In genomic region chr1:96782861-96783260, GRCh38 we compare ENCODE assay signal across 17 cellular contexts.
DNase-seq lines count a peak whose midpoint lies in the region; ATAC-seq and TF ChIP-seq lines count a peak whose summit lies in the region.
"Had no signal": no experiment of that assay in that cellular context is flagged by ENCODE, and none has a peak within 500 bp of the region (broad histone marks: within the 10 kb centered on the region; RNA-seq: fewer than 3 reads in every experiment).

No MANE protein-coding gene starts in this region.

- in situ Hi-C loops in IMR-90 (cut with MboI; ENCODE audit: low sequenced_read_pairs), result no loop called here

- no peak overlapping the region for H3K27ac ChIP-seq in IMR-90 (ENCODE audit: insufficient read depth, low read length)

- H3K27me3 ChIP-seq in IMR-90 (ENCODE audit: control insufficient read depth, insufficient read depth, low read length), result no peaks in the 10 kb centered on the region
- H3K27me3 ChIP-seq: BE2C had no signal

- H3K27me3 Mint-ChIP-seq in mesothelial cell of epicardium (ENCODE audit: low read depth), result no peaks in the 10 kb centered on the region
- H3K27me3 Mint-ChIP-seq: CD4-positive, alpha-beta memory T cell had no signal

- H2BK5ac ChIP-seq in IMR-90 (ENCODE audit: low read depth, low read length, poor library complexity, severe bottlenecking), result no peak overlapping the region

- no peak overlapping the region for H3K14ac ChIP-seq in IMR-90 (replicated peaks; ENCODE audit: low read depth, low read length)

- no peak for TF ChIP-seq RAD21 in IMR-90 (IDR thresholded peaks at IDR 0.05; ENCODE audit: low read length)

- no peak overlapping the region for H3K4me2 ChIP-seq in IMR-90 (ENCODE audit: low read depth, low read length)

- CTCF ChIA-PET in IMR-90 (lab: Yijun Ruan, JAX), result no interaction called here

- no peak overlapping the region for H2AK5ac ChIP-seq in IMR-90 (ENCODE audit: low read depth, low read length)

- H2AK9ac ChIP-seq in IMR-90 (replicated peaks; ENCODE audit: low read depth, low read length, poor library complexity), result no peak overlapping the region

- no peak overlapping the region for H2BK20ac ChIP-seq in IMR-90 (ENCODE audit: low read depth, low read length)

- TF ChIP-seq CTCF in IMR-90 (conservative IDR thresholded peaks at IDR 0.05; ENCODE audit: low read depth, low read length) (no peak), mesothelial cell of epicardium (IDR thresholded peaks at IDR 0.05; ENCODE audit: unreplicated experiment) (no peak), lower leg skin (IDR thresholded peaks at IDR 0.05) (no peak)

- no peaks in the 10 kb centered on the region for H3K9me1 ChIP-seq in IMR-90 (ENCODE audit: insufficient read depth, low read length)

- peak; percentile 54 for ATAC-seq in IMR-90 (ENCODE audit: low read depth)
- ATAC-seq: HepG2 had no signal

- H3K36me3 Mint-ChIP-seq in mesothelial cell of epicardium, result peaks cover 38% of the 10 kb centered on the region

- H3K4ac ChIP-seq in IMR-90 (ENCODE audit: low read depth, low read length), result no peak overlapping the region

- peaks cover 13% of the 10 kb centered on the region for H3K36me3 ChIP-seq in IMR-90 (ENCODE audit: control insufficient read depth, insufficient read depth, low read length)

- no peaks in the 10 kb centered on the region for H3K9me3 Mint-ChIP-seq in mesothelial cell of epicardium
- H3K9me3 Mint-ChIP-seq: CD4-positive, alpha-beta memory T cell had no signal

- no peaks in the 10 kb centered on the region for H3K4me1 Mint-ChIP-seq in mesothelial cell of epicardium
- H3K4me1 Mint-ChIP-seq: CD4-positive, alpha-beta memory T cell had no signal

- H4K91ac ChIP-seq in IMR-90 (ENCODE audit: insufficient read depth, low read depth, low read length), result no peak overlapping the region

- TF ChIP-seq POLR2A in IMR-90 (IDR thresholded peaks at IDR 0.05; ENCODE audit: low read depth, low read length) (no peak), lower leg skin (IDR thresholded peaks at IDR 0.05) (no peak)

- H2AFZ ChIP-seq in IMR-90 (replicated peaks; ENCODE audit: low read length, poor library complexity), result no peak overlapping the region

- no peak overlapping the region for H3K23ac ChIP-seq in IMR-90 (ENCODE audit: low read depth, low read length)

- dilution Hi-C loops in IMR-90 (cut with HindIII; ENCODE audit: low sequenced_read_pairs, unreplicated experiment), result no loop called here

- no peak overlapping the region for H3K9ac ChIP-seq in IMR-90 (ENCODE audit: low read depth, low read length)

- no peaks in the 10 kb centered on the region for H4K20me1 ChIP-seq in IMR-90 (ENCODE audit: insufficient read depth, low read length)

- H4K5ac ChIP-seq in IMR-90 (ENCODE audit: low read depth, low read length), result no peak overlapping the region

- no peak overlapping the region for H3K56ac ChIP-seq in IMR-90 (ENCODE audit: extremely low read depth, insufficient read depth, low read length)

- no peak overlapping the region for H3K18ac ChIP-seq in IMR-90 (ENCODE audit: low read depth, low read length)

- intact Hi-C loops in IMR-90 (cut with micrococcal nuclease), result no loop called here
- intact Hi-C loops in lower leg skin (cut with DNase I; ENCODE audit: low total_unique reads), result no loop called here

- no peak overlapping the region for H4K8ac ChIP-seq in IMR-90 (ENCODE audit: low read depth in 2 of 2, low read length in 2 of 2)

- no peak overlapping the region for H3K4me3 Mint-ChIP-seq in mesothelial cell of epicardium
- H3K4me3 Mint-ChIP-seq: CD4-positive, alpha-beta memory T cell had no signal

- H3K4me3 ChIP-seq in IMR-90 (ENCODE audit: insufficient read depth, low read depth, low read length), result no peak overlapping the region
- H3K4me3 ChIP-seq in lower leg skin (ENCODE audit: low read depth, poor library complexity, severe bottlenecking), result no peak overlapping the region

- peaks cover 5 to 10% of the 10 kb centered on the region in 2 experiments; a peak in 3 of 4 replicates for H3K79me1 ChIP-seq in IMR-90 (ENCODE audit: low read depth in 1 of 2, low read length in 2 of 2)

- H2BK120ac ChIP-seq in IMR-90 (ENCODE audit: low read depth, low read length), result no peak overlapping the region

- H3K27ac Mint-ChIP-seq in mesothelial cell of epicardium, result peak overlapping the region; percentile 15

- DNase-seq in AG20443 (ENCODE audit: low spot score) (peak; percentile 8), IMR-90 (peak; percentile 52), dedifferentiated amniotic fluid mesenchymal stem cell (ENCODE audit: extremely low spot score) (peak; percentile 19), mesothelial cell of epicardium (ENCODE audit: low spot score in 2 of 2, unreplicated experiment in 2 of 2) (no peak), cerebellar nuclear complex (lab: John Stamatoyannopoulos, UW) (no peak), lower leg skin (ENCODE audit: low spot score in 2 of 2) (no peak), DMS114 treated with DMSO at 0.1 percent for 48 hours (lab: John Stamatoyannopoulos, UW; ENCODE audit: unreplicated experiment) (no peak)
- DNase-seq in stimulated activated naive CD4-positive, alpha-beta T cell treated with Interleukin-2 at 50 U/mL for 16 hours (lab: John Stamatoyannopoulos, UW), result no peak
- DNase-seq: BE2C; CD4-positive, alpha-beta memory T cell; H7; MM.1S; NCI-H1930; NCI-H2171; NCI-H510A; SHP77 had no signal

- POLR2A ChIA-PET in IMR-90 (lab: Charles Lee; ENCODE audit: unreplicated experiment), result interaction anchor here (0.6 kb wide), 1 partner anchor 100 kb away, joined by 5 read pairs; no protein-coding TSS in a partner anchor

- no peaks in the 10 kb centered on the region for H3K4me1 ChIP-seq in IMR-90 (ENCODE audit: control insufficient read depth, insufficient read depth, low read length)
- H3K4me1 ChIP-seq: BE2C had no signal

- no peak overlapping the region for H2BK15ac ChIP-seq in IMR-90 (ENCODE audit: low read depth, low read length)

- BruUV-seq in IMR-90 (replicated peaks; lab: Mats Ljungman, UMichigan), result no TSS peak

- H3K9me3 ChIP-seq in IMR-90 (ENCODE audit: control insufficient read depth, insufficient read depth, low read length), result no peaks in the 10 kb centered on the region
- H3K9me3 ChIP-seq: BE2C had no signal

TF ChIP-seq in IMR-90, 13 proteins besides CTCF, POLR2A, EP300 and RAD21:
- no peak for TF ChIP-seq ELK1 (IDR thresholded peaks at IDR 0.05; ENCODE audit: borderline replicate concordance, low read depth, low read length)
- no peak for TF ChIP-seq CEBPB (IDR thresholded peaks at IDR 0.05; ENCODE audit: low read depth, low read length)
- TF ChIP-seq USF2 (IDR thresholded peaks at IDR 0.05; ENCODE audit: low read depth, low read length), result no peak
- TF ChIP-seq BHLHE40 (IDR thresholded peaks at IDR 0.05; ENCODE audit: low read depth, low read length), result no peak
- TF ChIP-seq RFX5 (IDR thresholded peaks at IDR 0.05; ENCODE audit: low read depth, low read length), result no peak
- no peak for TF ChIP-seq MAFK (IDR thresholded peaks at IDR 0.05; ENCODE audit: low read depth, low read length)
- no peak for TF ChIP-seq FOS (IDR thresholded peaks at IDR 0.05; ENCODE audit: low read depth, low read length)
- TF ChIP-seq NFE2L2 (IDR thresholded peaks at IDR 0.05; ENCODE audit: low read depth, low read length), result no peak
- TF ChIP-seq MAZ (IDR thresholded peaks at IDR 0.05; ENCODE audit: borderline replicate concordance, low read depth, low read length), result no peak
- TF ChIP-seq MXI1 (IDR thresholded peaks at IDR 0.05; ENCODE audit: borderline replicate concordance, low read depth, low read length), result no peak
- TF ChIP-seq SMC3 (IDR thresholded peaks at IDR 0.05; ENCODE audit: low read depth, low read length), result no peak
- no peak for TF ChIP-seq RCOR1 (IDR thresholded peaks at IDR 0.05; ENCODE audit: insufficient replicate concordance, low read length)
- no peak for TF ChIP-seq CHD1 (IDR thresholded peaks at IDR 0.05; ENCODE audit: low read depth, low read length)

Comparison
In these comparisons a context has a peak if more than half of its experiments do, and no peak if none do; other contexts are left out.
1. DNase-seq: peak in AG20443 (single experiment), IMR-90 (single experiment) and dedifferentiated amniotic fluid mesenchymal stem cell (single experiment); none in mesothelial cell of epicardium (0 of 2), cerebellar nuclear complex (0 of 2), lower leg skin (0 of 2), DMS114 treated with DMSO at 0.1 percent for 48 hours (single experiment) and stimulated activated naive CD4-positive, alpha-beta T cell treated with Interleukin-2 at 50 U/mL for 16 hours (single experiment).